12 cellular contexts compared by ENCODE assay signal in the genomic region with DNA sequence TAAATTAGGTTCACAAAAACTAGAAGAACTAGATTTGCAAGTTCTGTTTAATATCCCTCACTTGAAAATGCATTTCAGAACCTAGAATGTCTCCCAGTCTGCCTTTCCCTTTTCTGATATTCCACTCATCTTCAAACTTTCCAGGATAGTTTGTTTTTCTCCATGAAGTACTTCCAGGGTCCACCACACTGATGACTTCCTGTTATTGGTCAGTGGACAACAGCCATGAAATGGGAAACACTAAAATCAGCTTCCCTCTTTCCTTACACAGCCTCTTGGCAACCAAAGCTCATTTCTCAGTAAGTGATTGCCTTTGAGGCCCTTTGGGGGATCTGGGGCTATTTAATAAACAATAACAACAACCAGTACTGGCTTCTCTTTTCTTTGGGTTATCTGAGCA.
DNase-seq lines count a peak whose midpoint lies in the region; ATAC-seq, FAIRE-seq and TF ChIP-seq lines count a peak whose summit lies in the region.
"Had no signal": no experiment of that assay in that cellular context is flagged by ENCODE, and none has a peak within 500 bp of the region (broad histone marks: within the 10 kb centered on the region; RNA-seq: fewer than 3 reads in every experiment).

No MANE protein-coding gene starts in this region.

- peaks cover 81% of the 10 kb centered on the region for H3K4me1 ChIP-seq in HepG2 (ENCODE audit: insufficient read depth, low read length)
- peaks cover 0 to 61% (median 15%) of the 10 kb centered on the region in 4 donors for H3K4me1 ChIP-seq in right lobe of liver
- peaks cover 37% of the 10 kb centered on the region for H3K4me1 ChIP-seq in hepatocyte (ENCODE audit: insufficient read depth)
- peaks cover 42% of the 10 kb centered on the region for H3K4me1 ChIP-seq in upper lobe of right lung
- H3K4me1 ChIP-seq: SJSA1 had no signal

- intact Hi-C loops in HepG2 (cut with micrococcal nuclease; ENCODE audit: unreplicated experiment) = no loop called here
- intact Hi-C loops in right lobe of liver (cut with DNase I) = no loop called here
- intact Hi-C loops in upper lobe of right lung (cut with DNase I) = no loop called here
- intact Hi-C loops in posterior vena cava (cut with DNase I) = loop anchor here in 1 of 2 donors (5.0 kb wide), 3 partner anchors 895 to 1715 kb away; no protein-coding TSS in a partner anchor

- TF ChIP-seq POLR2A in HepG2 (IDR thresholded peaks at IDR 0.05; ENCODE audit: insufficient read depth in 1 of 2, low read depth in 2 of 2, low read length in 2 of 2) = no peak
- TF ChIP-seq POLR2A in right lobe of liver (IDR thresholded peaks at IDR 0.05) = no peak

- no peak for TF ChIP-seq CTCF in HepG2 (CRISPR knock-in tag; IDR thresholded peaks at IDR 0.05)
- TF ChIP-seq CTCF in right lobe of liver (IDR thresholded peaks at IDR 0.05) = no peak
- no peak for TF ChIP-seq CTCF in hepatocyte (IDR thresholded peaks at IDR 0.05; ENCODE audit: poor library complexity)
- no peak for TF ChIP-seq CTCF in upper lobe of right lung (IDR thresholded peaks at IDR 0.05)

- H3K36me3 ChIP-seq in HepG2 (replicated peaks in 1 of 2; ENCODE audit: control insufficient read depth in 1 of 2, insufficient read depth in 2 of 2, low read length in 2 of 2) (no peaks in the 10 kb centered on the region), right lobe of liver (peaks cover 0 to 3% (median 0%) of the 10 kb centered on the region in 4 donors), hepatocyte (replicated peaks; ENCODE audit: insufficient read depth, low read depth) (no peaks in the 10 kb centered on the region), upper lobe of right lung (no peaks in the 10 kb centered on the region)
- H3K36me3 ChIP-seq: SJSA1 had no signal

- peaks cover 78% of the 10 kb centered on the region for H3K4me1 Mint-ChIP-seq in T-helper 17 cell

- H3K9ac ChIP-seq in HepG2 (ENCODE audit: insufficient read depth, low read depth, low read length) = no peak overlapping the region

- H3K79me2 ChIP-seq in HepG2 (ENCODE audit: insufficient read depth, low read length) (peaks cover 35% of the 10 kb centered on the region), hepatocyte (peaks cover 87% of the 10 kb centered on the region)

- H4K20me1 ChIP-seq in HepG2 (ENCODE audit: insufficient read depth, low read length) (no peaks in the 10 kb centered on the region), hepatocyte (ENCODE audit: insufficient read depth, poor library complexity, severe bottlenecking) (no peaks in the 10 kb centered on the region)

- in situ Hi-C loops in HepG2 (cut with HindIII; ENCODE audit: extremely low pct_ligation_motif_present, low pct_unique_long_range_greater_than_20kb) = no loop called here

- H3K27me3 Mint-ChIP-seq in T-helper 17 cell = no peaks in the 10 kb centered on the region

- ATAC-seq in HepG2 (no peak), right lobe of liver (no peak), T-helper 17 cell (no peak), upper lobe of right lung (peak; percentile 17)

- BruUV-seq in HepG2 (replicated peaks; lab: Mats Ljungman, UMichigan) = no TSS peak

- TF ChIP-seq EP300 in HepG2 (IDR thresholded peaks at IDR 0.05; ENCODE audit: low read depth in 2 of 2, low read length in 2 of 2) = no peak
- no peak for TF ChIP-seq EP300 in HepG2 (CRISPR knock-in tag; IDR thresholded peaks at IDR 0.05; ENCODE audit: borderline replicate concordance)

- H3K9me2 ChIP-seq in hepatocyte (replicated peaks; ENCODE audit: insufficient read depth) = no peaks in the 10 kb centered on the region

- DNase-seq in HepG2 (ENCODE audit: low spot score) = no peak
- no peak for DNase-seq in right lobe of liver
- no peak for DNase-seq in T-helper 17 cell
- no peak for DNase-seq in hepatocyte (ENCODE audit: low spot score)
- DNase-seq in upper lobe of right lung = no peak
- DNase-seq in AG08396 (ENCODE audit: low spot score) = no peak
- DNase-seq in DMS153 treated with DMSO at 0.1 percent for 48 hours (lab: John Stamatoyannopoulos, UW; ENCODE audit: unreplicated experiment) = no peak
- DNase-seq in posterior vena cava (ENCODE audit: low spot score) = no peak
- DNase-seq: DMS153, left cardiac atrium, NCI-H1930 had no signal

- peak overlapping the region; percentile 33 for H3K27ac ChIP-seq in HepG2 (ENCODE audit: extremely low read length, insufficient read depth, low read length)
- peak overlapping the region in 1 of 3 donors; percentile 37 for H3K27ac ChIP-seq in right lobe of liver
- H3K27ac ChIP-seq in hepatocyte = peak overlapping the region; percentile 31
- peak overlapping the region; percentile 65 for H3K27ac ChIP-seq in upper lobe of right lung
- H3K27ac ChIP-seq: SJSA1 had no signal

- CTCF ChIA-PET in HepG2 (lab: Yijun Ruan, JAX; ENCODE audit: low intra/inter-chr PET ratio, low total read pairs) = no interaction called here

- peaks cover 6% of the 10 kb centered on the region for H3K36me3 Mint-ChIP-seq in T-helper 17 cell (ENCODE audit: low read depth)

- H3K4me2 ChIP-seq in HepG2 (ENCODE audit: low read depth, low read length) (no peak overlapping the region), hepatocyte (no peak overlapping the region)

- H3K27ac Mint-ChIP-seq in T-helper 17 cell = peak overlapping the region; percentile 98

- H3K9me3 ChIP-seq in HepG2 (ENCODE audit: low read length) (no peaks in the 10 kb centered on the region), right lobe of liver (no peaks in the 10 kb centered on the region), T-helper 17 cell (ENCODE audit: control insufficient read depth, low read length, poor library complexity, severe bottlenecking) (no peaks in the 10 kb centered on the region), hepatocyte (ENCODE audit: low read depth) (no peaks in the 10 kb centered on the region), upper lobe of right lung (no peaks in the 10 kb centered on the region)
- H3K9me3 ChIP-seq: SJSA1 had no signal

- H2AFZ ChIP-seq in HepG2 (ENCODE audit: low read length) (no peak overlapping the region), hepatocyte (no peak overlapping the region)

- H3K27me3 ChIP-seq in HepG2 (ENCODE audit: control insufficient read depth in 1 of 2, insufficient read depth in 2 of 2, low read length in 2 of 2) (no peaks in the 10 kb centered on the region), right lobe of liver (no peaks in the 10 kb centered on the region), hepatocyte (no peaks in the 10 kb centered on the region), upper lobe of right lung (no peaks in the 10 kb centered on the region)
- H3K27me3 ChIP-seq: SJSA1 had no signal

- POLR2A ChIA-PET in HepG2 (lab: Yijun Ruan, JAX) = interaction anchor here (1.0 to 2.0 kb wide), 3 partner anchors 18 to 93 kb away, joined by 3 to 6 read pairs (median 3); partner anchors contain the start of gene SERINC5

- no peak for FAIRE-seq in HepG2 (lab: Jason Lieb, UNC)

- no peak for TF ChIP-seq RAD21 in HepG2 (CRISPR knock-in tag; IDR thresholded peaks at IDR 0.05)

- H3K4me3 Mint-ChIP-seq in T-helper 17 cell = peak overlapping the region; percentile 69

- H3K4me3 ChIP-seq in HepG2 (replicated peaks in 1 of 3; ENCODE audit: insufficient read depth in 1 of 3, low read depth in 2 of 3, low read length in 3 of 3) (no peak overlapping the region), right lobe of liver (no peak overlapping the region), hepatocyte (no peak overlapping the region), upper lobe of right lung (no peak overlapping the region)
- H3K4me3 ChIP-seq: SJSA1 had no signal

TF ChIP-seq in HepG2, 621 proteins besides CTCF, POLR2A, EP300 and RAD21:
- no peak for TF ChIP-seq PHF20 (CRISPR knock-in tag; IDR thresholded peaks at IDR 0.05)
- TF ChIP-seq GABPA (IDR thresholded peaks at IDR 0.05; ENCODE audit: low read depth, low read length) = no peak
- peak; percentile 82 for TF ChIP-seq GABPA (CRISPR knock-in tag; IDR thresholded peaks at IDR 0.05; ENCODE audit: low read depth)
- no peak for TF ChIP-seq DNMT3B (CRISPR knock-in tag; conservative IDR thresholded peaks at IDR 0.05)
- TF ChIP-seq, protein P1, sequence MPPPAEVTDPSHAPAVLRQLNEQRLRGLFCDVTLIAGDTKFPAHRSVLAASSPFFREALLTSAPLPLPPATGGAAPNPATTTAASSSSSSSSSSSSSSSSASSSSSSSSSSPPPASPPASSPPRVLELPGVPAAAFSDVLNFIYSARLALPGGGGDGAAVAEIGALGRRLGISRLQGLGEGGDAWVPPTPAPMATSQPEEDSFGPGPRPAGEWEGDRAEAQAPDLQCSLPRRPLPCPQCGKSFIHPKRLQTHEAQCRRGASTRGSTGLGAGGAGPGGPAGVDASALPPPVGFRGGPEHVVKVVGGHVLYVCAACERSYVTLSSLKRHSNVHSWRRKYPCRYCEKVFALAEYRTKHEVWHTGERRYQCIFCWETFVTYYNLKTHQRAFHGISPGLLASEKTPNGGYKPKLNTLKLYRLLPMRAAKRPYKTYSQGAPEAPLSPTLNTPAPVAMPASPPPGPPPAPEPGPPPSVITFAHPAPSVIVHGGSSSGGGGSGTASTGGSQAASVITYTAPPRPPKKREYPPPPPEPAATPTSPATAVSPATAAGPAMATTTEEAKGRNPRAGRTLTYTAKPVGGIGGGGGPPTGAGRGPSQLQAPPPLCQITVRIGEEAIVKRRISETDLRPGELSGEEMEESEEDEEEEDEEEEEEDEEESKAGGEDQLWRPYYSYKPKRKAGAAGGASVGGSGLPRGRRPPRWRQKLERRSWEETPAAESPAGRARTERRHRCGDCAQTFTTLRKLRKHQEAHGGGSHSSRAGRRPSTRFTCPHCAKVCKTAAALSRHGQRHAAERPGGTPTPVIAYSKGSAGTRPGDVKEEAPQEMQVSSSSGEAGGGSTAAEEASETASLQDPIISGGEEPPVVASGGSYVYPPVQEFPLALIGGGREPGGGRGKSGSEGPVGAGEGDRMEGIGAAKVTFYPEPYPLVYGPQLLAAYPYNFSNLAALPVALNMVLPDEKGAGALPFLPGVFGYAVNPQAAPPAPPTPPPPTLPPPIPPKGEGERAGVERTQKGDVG (CRISPR knock-in tag; IDR thresholded peaks at IDR 0.05; ENCODE audit: borderline replicate concordance) = no peak
- no peak for TF ChIP-seq U2AF2 (IDR thresholded peaks at IDR 0.05; ENCODE audit: low read depth, low read length)
- TF ChIP-seq FOXP1 (IDR thresholded peaks at IDR 0.05) = no peak
- TF ChIP-seq FOXP1 (CRISPR knock-in tag; IDR thresholded peaks at IDR 0.05) = 0 out of 2 replicates have a peak, but pooled peaks have one; percentile 7
- no peak for TF ChIP-seq CHD4 (IDR thresholded peaks at IDR 0.05; ENCODE audit: borderline replicate concordance, low read length)
- TF ChIP-seq RBAK (CRISPR knock-in tag; IDR thresholded peaks at IDR 0.05) = no peak
- TF ChIP-seq ATRX (CRISPR knock-in tag; IDR thresholded peaks at IDR 0.05; ENCODE audit: borderline replicate concordance) = no peak
- TF ChIP-seq CCDC6 (CRISPR knock-in tag; IDR thresholded peaks at IDR 0.05) = no peak
- TF ChIP-seq NR2C2 (CRISPR knock-in tag; IDR thresholded peaks at IDR 0.05; ENCODE audit: borderline replicate concordance) = peak; percentile 50; the same call in 1 of the 2 replicates
